ENCODE assay signal across 1 cellular context in genomic region chr10:99528867-99529285, GRCh38.
TF ChIP-seq lines count a peak whose summit lies in the region.

No MANE protein-coding gene starts in this region.

TF ChIP-seq in SK-N-SH treated with all-trans-retinoic acid at 6 μM for 48 hours, 23 proteins besides CTCF, POLR2A, EP300 and RAD21 (continued from another document):
- TF ChIP-seq PATZ1 (CRISPR knock-in tag; IDR thresholded peaks at IDR 0.05; ENCODE audit: borderline replicate concordance): no peak
